In genomic region chr10:96513686-96514551, GRCh38 we compare ENCODE assay signal across 8 cellular contexts. TPM values are rescaled to one million over a fixed set of nuclear protein-coding genes. Genes with fewer than 3 reads are reported as not detected.
DNase-seq lines count a peak whose midpoint lies in the region; ATAC-seq and TF ChIP-seq lines count a peak whose summit lies in the region.

TLL2 (minus strand) TSS chr10:96513926; CDS start chr10:96513685, 241 bp downstream.

- H3K36me3 ChIP-seq in HUES6 (ENCODE audit: control insufficient read depth, insufficient read depth, low read length), result no peaks in the 10 kb centered on the region
- H3K36me3 ChIP-seq in OCI-LY1 (ENCODE audit: insufficient read depth, low read length), result no peaks in the 10 kb centered on the region; the same call in 1 of the 2 replicates
- H3K36me3 ChIP-seq in esophagus muscularis mucosa, result no peaks in the 10 kb centered on the region
- no peaks in the 10 kb centered on the region for H3K36me3 ChIP-seq in muscle layer of colon (ENCODE audit: insufficient read depth, low read length)

- intact Hi-C loops in esophagus muscularis mucosa (cut with DNase I), result loop anchor here (2.0 to 5.0 kb wide), 2 partner anchors 117 to 137 kb away; no protein-coding TSS in a partner anchor

- H3K27ac ChIP-seq in HUES6 (ENCODE audit: low read depth, low read length) (no peak within 1 kb of the TSS), OCI-LY1 (ENCODE audit: low read depth, low read length, poor library complexity, severe bottlenecking) (no peak within 1 kb of the TSS), esophagus muscularis mucosa (replicated peaks in 1 of 4) (peak within 1 kb of the TSS in 2 of 4 donors; percentile 54 to 63), muscle layer of colon (ENCODE audit: low read depth, low read length) (peak within 1 kb of the TSS; percentile 43)

- 10% methylated on average over 13 of the region's 69 CpGs for WGBS in esophagus muscularis mucosa

- no peaks in the 10 kb centered on the region for H3K9me3 ChIP-seq in HUES6 (ENCODE audit: control insufficient read depth, insufficient read depth, low read depth, low read length)
- no peaks in the 10 kb centered on the region for H3K9me3 ChIP-seq in OCI-LY1 (ENCODE audit: low read length)
- H3K9me3 ChIP-seq in esophagus muscularis mucosa, result no peaks in the 10 kb centered on the region
- H3K9me3 ChIP-seq in muscle layer of colon (ENCODE audit: low read length), result no peaks in the 10 kb centered on the region

- H3K27me3 Mint-ChIP-seq in activated T-cell treated with anti-CD3 and anti-CD28 coated beads, Interleukin-2, amount 50 U/mL, for 24 hours, result peaks cover 49% of the 10 kb centered on the region
- peaks cover 75% of the 10 kb centered on the region for H3K27me3 Mint-ChIP-seq in stimulated activated naive CD8-positive, alpha-beta T cell treated with anti-CD3 and anti-CD28 coated beads, Interleukin-15, amount 100 ng/mL, for 72 hours

- H3K36me3 Mint-ChIP-seq in activated T-cell treated with anti-CD3 and anti-CD28 coated beads, Interleukin-2, amount 50 U/mL, for 24 hours (ENCODE audit: low read depth), result peaks cover 3% of the 10 kb centered on the region

- H3K27me3 ChIP-seq in HUES6 (ENCODE audit: control insufficient read depth, insufficient read depth, low read length), result peaks cover 48% of the 10 kb centered on the region
- H3K27me3 ChIP-seq in OCI-LY1 (ENCODE audit: insufficient read depth, low read length), result no peaks in the 10 kb centered on the region
- H3K27me3 ChIP-seq in esophagus muscularis mucosa, result peaks cover 0 to 22% (median 4%) of the 10 kb centered on the region in 4 donors
- peaks cover 5 to 10% of the 10 kb centered on the region in 2 donors for H3K27me3 ChIP-seq in muscle layer of colon (ENCODE audit: control insufficient read depth in 1 of 2, insufficient read depth in 2 of 2, low read length in 2 of 2)

- TF ChIP-seq CTCF in OCI-LY1 (IDR thresholded peaks at IDR 0.05; ENCODE audit: low read length) (peak; percentile 38), esophagus muscularis mucosa (IDR thresholded peaks at IDR 0.05) (peak; percentile 69 to 76 (median 75))

- H3K79me2 ChIP-seq in OCI-LY1 (ENCODE audit: insufficient read depth, low read length), result no peaks in the 10 kb centered on the region

- peak within 1 kb of the TSS; percentile 90 for H3K4me2 ChIP-seq in OCI-LY1 (ENCODE audit: low read length)

- H3K4me3 ChIP-seq in HUES6 (ENCODE audit: low read depth, low read length) (peak within 1 kb of the TSS; percentile 68), OCI-LY1 (ENCODE audit: low read depth, low read length, poor library complexity, severe bottlenecking) (peak within 1 kb of the TSS; percentile 59), esophagus muscularis mucosa (peak within 1 kb of the TSS; percentile 59 to 74 (median 60)), muscle layer of colon (ENCODE audit: low read depth in 1 of 2, low read length in 2 of 2) (peak within 1 kb of the TSS; percentile 24 to 57)

- no peak for TF ChIP-seq EP300 in esophagus muscularis mucosa (IDR thresholded peaks at IDR 0.05)

- peak within 1 kb of the TSS; percentile 65 for H3K4me3 Mint-ChIP-seq in activated T-cell treated with anti-CD3 and anti-CD28 coated beads, Interleukin-2, amount 50 U/mL, for 24 hours
- H3K4me3 Mint-ChIP-seq in stimulated activated naive CD8-positive, alpha-beta T cell treated with anti-CD3 and anti-CD28 coated beads, Interleukin-15, amount 100 ng/mL, for 72 hours, result peak within 1 kb of the TSS; percentile 74 to 80

- H4K20me1 ChIP-seq in OCI-LY1 (ENCODE audit: insufficient read depth, low read length), result no peaks in the 10 kb centered on the region

- H3K9ac ChIP-seq in HUES6 (ENCODE audit: low read length) (peak within 1 kb of the TSS; percentile 44), OCI-LY1 (ENCODE audit: low read length) (peak within 1 kb of the TSS; percentile 23; the same call in 1 of the 2 replicates), muscle layer of colon (ENCODE audit: low read length) (no peak within 1 kb of the TSS)

- no peak within 1 kb of the TSS for H3K27ac Mint-ChIP-seq in activated T-cell treated with anti-CD3 and anti-CD28 coated beads, Interleukin-2, amount 50 U/mL, for 24 hours
- peak within 1 kb of the TSS in 1 of 2 donors; percentile 95 for H3K27ac Mint-ChIP-seq in stimulated activated naive CD8-positive, alpha-beta T cell treated with anti-CD3 and anti-CD28 coated beads, Interleukin-15, amount 100 ng/mL, for 72 hours

- no peaks in the 10 kb centered on the region for H3K9me3 Mint-ChIP-seq in activated T-cell treated with anti-CD3 and anti-CD28 coated beads, Interleukin-2, amount 50 U/mL, for 24 hours
- H3K9me3 Mint-ChIP-seq in stimulated activated naive CD8-positive, alpha-beta T cell treated with anti-CD3 and anti-CD28 coated beads, Interleukin-15, amount 100 ng/mL, for 72 hours, result no peaks in the 10 kb centered on the region

- no peaks in the 10 kb centered on the region for H3K9me2 ChIP-seq in OCI-LY1 (ENCODE audit: low read depth, low read length)

- no peak for TF ChIP-seq POLR2A in esophagus muscularis mucosa (IDR thresholded peaks at IDR 0.05; ENCODE audit: low read depth)

- no peak within 1 kb of the TSS for H2AFZ ChIP-seq in OCI-LY1 (ENCODE audit: low read length)

- no peaks in the 10 kb centered on the region for H3F3A ChIP-seq in OCI-LY1 (ENCODE audit: insufficient read depth, low read length)

- peaks cover 23% of the 10 kb centered on the region for H3K4me1 Mint-ChIP-seq in activated T-cell treated with anti-CD3 and anti-CD28 coated beads, Interleukin-2, amount 50 U/mL, for 24 hours (ENCODE audit: low read depth)
- H3K4me1 Mint-ChIP-seq in stimulated activated naive CD8-positive, alpha-beta T cell treated with anti-CD3 and anti-CD28 coated beads, Interleukin-15, amount 100 ng/mL, for 72 hours, result peaks cover 29% of the 10 kb centered on the region

- peak; percentile 79 for ATAC-seq in GM21515 (IDR thresholded peaks at IDR 0.05; ENCODE audit: unreplicated experiment)
- ATAC-seq in stimulated activated naive CD8-positive, alpha-beta T cell treated with anti-CD3 and anti-CD28 coated beads, Interleukin-15, amount 100 ng/mL, for 72 hours, result peak; percentile 79

- H3K4me1 ChIP-seq in HUES6 (ENCODE audit: control insufficient read depth, insufficient read depth, low read length), result peaks cover 23% of the 10 kb centered on the region
- H3K4me1 ChIP-seq in OCI-LY1 (ENCODE audit: insufficient read depth, low read length, severe bottlenecking), result peaks cover 18% of the 10 kb centered on the region
- H3K4me1 ChIP-seq in esophagus muscularis mucosa, result peaks cover 25 to 27% (median 26%) of the 10 kb centered on the region in 4 donors
- peaks cover 15% of the 10 kb centered on the region for H3K4me1 ChIP-seq in muscle layer of colon (ENCODE audit: insufficient read depth, low read length)

- DNase-seq in DMS53 treated with DMSO at 0.1 percent for 48 hours (lab: John Stamatoyannopoulos, UW; ENCODE audit: unreplicated experiment), result peak; percentile 91
- DNase-seq in activated T-cell treated with anti-CD3 and anti-CD28 coated beads, Interleukin-2, amount 50 U/mL, for 24 hours, result peak; percentile 74
- peak; percentile 95 for DNase-seq in esophagus muscularis mucosa (ENCODE audit: extremely low spot score)
- DNase-seq in stimulated activated naive CD8-positive, alpha-beta T cell treated with anti-CD3 and anti-CD28 coated beads, Interleukin-15, amount 100 ng/mL, for 72 hours, result peak; percentile 63 to 78

RNA-seq across cellular contexts. Expression of gene TLL2, which starts in this region (rescaled TPM):
- total RNA-seq in esophagus muscularis mucosa, result 1 to 10 TPM in 1 of 4 donors, under 1 TPM in 3; 0.17 to 2.1 (median 0.27) TPM
